22 cellular contexts compared by ENCODE assay signal in the genomic region with DNA sequence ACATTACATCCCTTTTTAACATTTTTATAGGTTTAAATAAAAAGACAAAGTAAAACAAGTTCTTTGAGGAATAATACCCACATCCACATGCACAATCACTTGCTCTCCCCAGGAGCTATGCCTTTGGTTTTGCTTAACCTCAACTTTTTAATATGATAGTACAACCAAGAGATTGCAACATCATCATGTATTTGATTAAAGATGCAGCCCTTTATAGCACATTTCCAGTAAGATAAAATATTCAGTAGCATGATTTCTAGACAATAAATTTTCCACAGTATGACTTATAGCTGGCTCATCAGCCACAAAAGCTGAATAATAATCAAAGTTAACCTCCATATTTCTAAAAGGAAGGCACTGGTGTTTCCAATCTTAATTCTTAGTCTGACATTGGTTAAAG.
A peak's percentile ranks its signal among the peaks of the same experiment; 100 is the strongest.
DNase-seq lines count a peak whose midpoint lies in the region; ATAC-seq and TF ChIP-seq lines count a peak whose summit lies in the region.
"Had no signal": no experiment of that assay in that cellular context is flagged by ENCODE, and none has a peak within 500 bp of the region (broad histone marks: within the 10 kb centered on the region; RNA-seq: fewer than 3 reads in every experiment).

No MANE protein-coding gene starts in this region.

- no peaks in the 10 kb centered on the region for H3K36me3 ChIP-seq in GM23248 (ENCODE audit: low read depth)
- H3K36me3 ChIP-seq: BLaER1 treated with 17β-estradiol and CSF1 and Interleukin-3, amounts not matched to agents 10 nM and 100 nM; Peyer's patch; SJCRH30 had no signal

- no peak overlapping the region for H2AFZ ChIP-seq in GM23248

- H3F3A ChIP-seq in GM23248 (ENCODE audit: insufficient read depth) = peaks cover 9% of the 10 kb centered on the region

- no peaks in the 10 kb centered on the region for H4K20me1 ChIP-seq in GM23248 (ENCODE audit: insufficient read depth)
- H4K20me1 ChIP-seq: BLaER1 treated with 17β-estradiol and CSF1 and Interleukin-3, amounts not matched to agents 10 nM and 100 nM had no signal

- in situ Hi-C loops in GM23248 (cut with MboI) = no loop called here

- H3K27me3 ChIP-seq in GM23248 (replicated peaks; ENCODE audit: insufficient read depth) = no peaks in the 10 kb centered on the region
- H3K27me3 ChIP-seq: BLaER1 treated with 17β-estradiol and CSF1 and Interleukin-3, amounts not matched to agents 10 nM and 100 nM; Peyer's patch; SJCRH30 had no signal

- H3K36me3 Mint-ChIP-seq in stimulated activated memory B cell treated with anti-CD40 and anti-IgM and Interleukin-4, amounts not matched to agents 10 μg/mL and 1 μg/mL and 100 μg/mL, for 72 hours = no peaks in the 10 kb centered on the region
- H3K36me3 Mint-ChIP-seq: CD8-positive, alpha-beta T cell had no signal

- no peak overlapping the region for H3K4me3 ChIP-seq in GM23248
- no peak overlapping the region for H3K4me3 ChIP-seq in choroid plexus epithelial cell (ENCODE audit: low read depth, low read length)
- H3K4me3 ChIP-seq in skeletal muscle cell (ENCODE audit: low read depth, low read length) = no peak overlapping the region
- H3K4me3 ChIP-seq: BLaER1 treated with 17β-estradiol and CSF1 and Interleukin-3, amounts not matched to agents 10 nM and 100 nM; Peyer's patch; SJCRH30 had no signal

- H3K9me3 Mint-ChIP-seq in stimulated activated memory B cell treated with anti-CD40 and anti-IgM and Interleukin-4, amounts not matched to agents 10 μg/mL and 1 μg/mL and 100 μg/mL, for 72 hours = no peaks in the 10 kb centered on the region
- H3K9me3 Mint-ChIP-seq: CD8-positive, alpha-beta T cell had no signal

- H3K4me1 ChIP-seq in GM23248 (ENCODE audit: insufficient read depth) = peaks cover 13% of the 10 kb centered on the region
- H3K4me1 ChIP-seq: BLaER1 treated with 17β-estradiol and CSF1 and Interleukin-3, amounts not matched to agents 10 nM and 100 nM; Peyer's patch; SJCRH30 had no signal

- H3K27ac ChIP-seq in GM23248 = no peak overlapping the region
- H3K27ac ChIP-seq in RWPE1 = no peak overlapping the region
- H3K27ac ChIP-seq: BLaER1 treated with 17β-estradiol and CSF1 and Interleukin-3, amounts not matched to agents 10 nM and 100 nM; Peyer's patch; SJCRH30 had no signal

- H3K4me2 ChIP-seq in GM23248 (ENCODE audit: unreplicated experiment) = no peak overlapping the region
- H3K4me2 ChIP-seq: BLaER1 treated with 17β-estradiol and CSF1 and Interleukin-3, amounts not matched to agents 10 nM and 100 nM had no signal

- no peaks in the 10 kb centered on the region; the same call in 1 of the 2 replicates for H3K9me2 ChIP-seq in GM23248 (ENCODE audit: insufficient read depth)

- no peaks in the 10 kb centered on the region for H3K79me2 ChIP-seq in GM23248 (ENCODE audit: insufficient read depth)

- no peak overlapping the region for H3K27ac Mint-ChIP-seq in stimulated activated memory B cell treated with anti-CD40 and anti-IgM and Interleukin-4, amounts not matched to agents 10 μg/mL and 1 μg/mL and 100 μg/mL, for 72 hours
- H3K27ac Mint-ChIP-seq: CD8-positive, alpha-beta T cell had no signal

- POLR2A ChIA-PET in RWPE1 (lab: Yijun Ruan, JAX; ENCODE audit: low non-redundant PET) = no interaction called here

- DNase-seq in GM23248 = peak; percentile 7
- peak; percentile 20 for DNase-seq in NCI-H226
- peak; percentile 7 for DNase-seq in choroid plexus epithelial cell (ENCODE audit: low read depth)
- peak; percentile 11 for DNase-seq in skeletal muscle cell (ENCODE audit: low read depth)
- DNase-seq in RWPE1 (ENCODE audit: low spot score) = no peak
- DNase-seq in HuH-7 (ENCODE audit: low spot score) = no peak
- DNase-seq: CD8-positive, alpha-beta T cell; DND-41; KG1; MV-4-11; NCI-H1105 treated with DMSO at 0.1 percent for 48 hours; NCI-H2029 treated with DMSO at 0.1 percent for 48 hours; NCI-H345; NCI-H524; NCI-H774; NK-92 treated with Interleukin-12 subunit alpha and Interleukin-12 subunit beta, amount 100 ng/mL, for 24 hours; Peyer's patch; SJCRH30 had no signal

- TF ChIP-seq CTCF in choroid plexus epithelial cell (conservative IDR thresholded peaks at IDR 0.05; ENCODE audit: low read depth, low read length) (no peak), RWPE1 (conservative IDR thresholded peaks at IDR 0.05; ENCODE audit: low read depth) (no peak)

- no peaks in the 10 kb centered on the region for H3K9me3 ChIP-seq in GM23248 (ENCODE audit: low read depth)
- H3K9me3 ChIP-seq: BLaER1 treated with 17β-estradiol and CSF1 and Interleukin-3, amounts not matched to agents 10 nM and 100 nM; Peyer's patch; SJCRH30 had no signal

- H3K27me3 Mint-ChIP-seq in stimulated activated memory B cell treated with anti-CD40 and anti-IgM and Interleukin-4, amounts not matched to agents 10 μg/mL and 1 μg/mL and 100 μg/mL, for 72 hours = no peaks in the 10 kb centered on the region

- H3K4me3 Mint-ChIP-seq in stimulated activated memory B cell treated with anti-CD40 and anti-IgM and Interleukin-4, amounts not matched to agents 10 μg/mL and 1 μg/mL and 100 μg/mL, for 72 hours = no peak overlapping the region
- H3K4me3 Mint-ChIP-seq: CD8-positive, alpha-beta T cell had no signal

- H3K4me1 Mint-ChIP-seq in stimulated activated memory B cell treated with anti-CD40 and anti-IgM and Interleukin-4, amounts not matched to agents 10 μg/mL and 1 μg/mL and 100 μg/mL, for 72 hours = no peaks in the 10 kb centered on the region

- no peak overlapping the region for H3K9ac ChIP-seq in GM23248
- H3K9ac ChIP-seq: BLaER1 treated with 17β-estradiol and CSF1 and Interleukin-3, amounts not matched to agents 10 nM and 100 nM had no signal

- CTCF ChIA-PET in RWPE1 (lab: Yijun Ruan, JAX) = interaction anchor here (0.6 kb wide), 1 partner anchor 52 kb away, joined by 3 read pairs; no protein-coding TSS in a partner anchor

- no peak for ATAC-seq in stimulated activated memory B cell treated with anti-CD40 and anti-IgM and Interleukin-4, amounts not matched to agents 10 μg/mL and 1 μg/mL and 100 μg/mL, for 72 hours
- ATAC-seq in GM21619 (IDR thresholded peaks at IDR 0.05; ENCODE audit: unreplicated experiment) = no peak
- ATAC-seq: CD8-positive, alpha-beta T cell; HepG2 had no signal

Comparison
In these comparisons a context has a peak if more than half of its experiments do, and no peak if none do; other contexts are left out.
1. DNase-seq: peak in GM23248 (single experiment), NCI-H226 (single experiment), choroid plexus epithelial cell (single experiment) and skeletal muscle cell (single experiment); none in RWPE1 (single experiment) and HuH-7 (single experiment).